19 cellular contexts compared by ENCODE assay signal in genomic region chr1:107378602-107379265, GRCh38.
A peak's percentile ranks its signal among the peaks of the same experiment; 100 is the strongest.
DNase-seq lines count a peak whose midpoint lies in the region; ATAC-seq, FAIRE-seq and TF ChIP-seq lines count a peak whose summit lies in the region.
"Had no signal": no experiment of that assay in that cellular context is flagged by ENCODE, and none has a peak within 500 bp of the region (broad histone marks: within the 10 kb centered on the region; RNA-seq: fewer than 3 reads in every experiment).

No MANE protein-coding gene starts in this region.

- 80% methylated on average over 5 of the region's 5 CpGs for WGBS in esophagus muscularis mucosa

- H3K9me3 ChIP-seq in upper lobe of right lung (no peaks in the 10 kb centered on the region), esophagus muscularis mucosa (no peaks in the 10 kb centered on the region)

- H3K27me3 ChIP-seq in bronchial epithelial cell (ENCODE audit: control insufficient read depth, insufficient read depth, low read length) (no peaks in the 10 kb centered on the region), upper lobe of right lung (no peaks in the 10 kb centered on the region), esophagus muscularis mucosa (no peaks in the 10 kb centered on the region)

- TF ChIP-seq POLR2A in esophagus muscularis mucosa (IDR thresholded peaks at IDR 0.05; ENCODE audit: low read depth): no peak

- TF ChIP-seq CTCF in bronchial epithelial cell (IDR thresholded peaks at IDR 0.05; ENCODE audit: insufficient read depth, low read length, severe bottlenecking) (no peak), upper lobe of right lung (IDR thresholded peaks at IDR 0.05) (no peak), esophagus muscularis mucosa (IDR thresholded peaks at IDR 0.05) (no peak)

- no peak overlapping the region for H3K4me3 ChIP-seq in bronchial epithelial cell (ENCODE audit: low read depth, low read length)
- H3K4me3 ChIP-seq in upper lobe of right lung: no peak overlapping the region
- no peak overlapping the region for H3K4me3 ChIP-seq in esophagus muscularis mucosa

- peak; percentile 5 for DNase-seq in DMS 273 (lab: John Stamatoyannopoulos, UW; ENCODE audit: unreplicated experiment)
- no peak for DNase-seq in DMS 273 treated with DMSO at 0.1 percent for 48 hours (lab: John Stamatoyannopoulos, UW)
- no peak for DNase-seq in bronchial epithelial cell (ENCODE audit: low read depth)
- peak; percentile 60 for DNase-seq in left kidney (ENCODE audit: low read depth, low spot score)
- no peak for DNase-seq in upper lobe of right lung
- no peak for DNase-seq in NCI-H128 (lab: John Stamatoyannopoulos, UW; ENCODE audit: unreplicated experiment)
- no peak for DNase-seq in cortex of kidney (lab: John Stamatoyannopoulos, UW)
- no peak for DNase-seq in esophagus muscularis mucosa (ENCODE audit: extremely low spot score)
- DNase-seq: CD8-positive, alpha-beta T cell; KG1; NCI-H1436 treated with DMSO at 0.1 percent for 48 hours; NCI-H2029 treated with DMSO at 0.1 percent for 48 hours; NCI-H2171 treated with DMSO at 0.1 percent for 48 hours; NCI-H446 treated with DMSO at 0.1 percent for 48 hours; NCI-H774; PC-3 had no signal

- FAIRE-seq in bronchial epithelial cell (lab: Jason Lieb, UNC): peak; percentile 97
- FAIRE-seq: GM12892, H1 had no signal

- H3K36me3 ChIP-seq in bronchial epithelial cell (ENCODE audit: control insufficient read depth, insufficient read depth, low read length) (no peaks in the 10 kb centered on the region), upper lobe of right lung (no peaks in the 10 kb centered on the region), esophagus muscularis mucosa (no peaks in the 10 kb centered on the region)

- H3K27ac ChIP-seq in upper lobe of right lung (no peak overlapping the region), esophagus muscularis mucosa (replicated peaks in 1 of 4) (no peak overlapping the region)
- H3K27ac ChIP-seq: 22Rv1 had no signal

- no peaks in the 10 kb centered on the region for H3K4me1 ChIP-seq in upper lobe of right lung
- H3K4me1 ChIP-seq in esophagus muscularis mucosa: no peaks in the 10 kb centered on the region

- peak; percentile 23 for ATAC-seq in upper lobe of right lung
- ATAC-seq: CD8-positive, alpha-beta T cell; PC-3 had no signal

- no peak for TF ChIP-seq EP300 in esophagus muscularis mucosa (IDR thresholded peaks at IDR 0.05)

- intact Hi-C loops in upper lobe of right lung (cut with DNase I): no loop called here
- intact Hi-C loops in esophagus muscularis mucosa (cut with DNase I): no loop called here

Comparison
In these comparisons a context has a peak if more than half of its experiments do, and no peak if none do; other contexts are left out.
1. DNase-seq: peak in DMS 273 (single experiment) and left kidney (single experiment); none in DMS 273 treated with DMSO at 0.1 percent for 48 hours (single experiment), bronchial epithelial cell (single experiment), upper lobe of right lung (single experiment), NCI-H128 (single experiment), cortex of kidney (single experiment) and esophagus muscularis mucosa (single experiment).